14 cellular contexts compared by ENCODE assay signal in the genomic region with DNA sequence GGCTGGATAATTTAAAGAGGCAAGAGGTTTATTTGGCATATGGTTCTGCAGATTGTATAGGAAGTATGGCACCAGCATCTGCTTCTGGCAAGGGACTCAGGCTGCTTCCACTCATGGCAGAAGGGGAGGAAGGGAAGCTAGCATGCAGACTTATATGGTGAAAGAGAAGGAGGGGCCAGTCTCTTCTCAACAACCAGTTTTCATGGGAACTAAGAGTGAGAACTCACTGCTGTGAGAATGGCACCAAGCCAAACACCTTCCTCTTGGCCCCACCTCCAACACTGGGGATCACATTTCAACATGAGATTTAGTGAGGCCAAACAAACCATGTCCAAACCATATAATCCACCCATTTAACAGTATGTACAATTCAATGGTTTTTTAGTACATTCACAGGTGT.
DNase-seq lines count a peak whose midpoint lies in the region; ATAC-seq, FAIRE-seq and TF ChIP-seq lines count a peak whose summit lies in the region.
"Had no signal": no experiment of that assay in that cellular context is flagged by ENCODE, and none has a peak within 500 bp of the region (broad histone marks: within the 10 kb centered on the region; RNA-seq: fewer than 3 reads in every experiment).

No MANE protein-coding gene starts in this region.

- H3K27me3 Mint-ChIP-seq in GM23338 (ENCODE audit: insufficient read depth, low read depth, poor library complexity) = peaks cover 4% of the 10 kb centered on the region
- H3K27me3 Mint-ChIP-seq: activated CD8-positive, alpha-beta T cell treated with anti-CD3 and anti-CD28 coated beads for 36 hours had no signal

- H3K4me1 ChIP-seq in GM23338 (ENCODE audit: insufficient read depth) = peaks cover 8% of the 10 kb centered on the region; the same call in 1 of the 2 replicates
- peaks cover 16% of the 10 kb centered on the region for H3K4me1 ChIP-seq in endothelial cell of umbilical vein (ENCODE audit: control insufficient read depth, extremely low read depth, insufficient read depth, low read length)

- intact Hi-C loops in endothelial cell of umbilical vein (cut with micrococcal nuclease) = no loop called here

- no peak overlapping the region for H3K27ac Mint-ChIP-seq in GM23338
- no peak overlapping the region for H3K27ac Mint-ChIP-seq in stimulated activated effector memory CD8-positive, alpha-beta T cell treated with anti-CD3 and anti-CD28 coated beads, Interleukin-12 subunit alpha, Interleukin-12 subunit beta, amount 100 ng/mL, for 72 hours
- H3K27ac Mint-ChIP-seq: activated CD8-positive, alpha-beta T cell treated with anti-CD3 and anti-CD28 coated beads for 36 hours had no signal

- H3K27me3 ChIP-seq in GM23338 (ENCODE audit: insufficient read depth) = no peaks in the 10 kb centered on the region
- no peaks in the 10 kb centered on the region for H3K27me3 ChIP-seq in endothelial cell of umbilical vein (ENCODE audit: control insufficient read depth in 2 of 2, insufficient read depth in 2 of 2, low read length in 2 of 2)
- H3K27me3 ChIP-seq: esophagus squamous epithelium had no signal

- H3K27ac ChIP-seq in GM23338 (ENCODE audit: low read depth) (no peak overlapping the region), endothelial cell of umbilical vein (ENCODE audit: insufficient read depth, low read depth, low read length) (no peak overlapping the region)
- H3K27ac ChIP-seq: A549, esophagus squamous epithelium had no signal

- no peaks in the 10 kb centered on the region for H3K36me3 Mint-ChIP-seq in GM23338 (ENCODE audit: low read depth)
- H3K36me3 Mint-ChIP-seq in stimulated activated effector memory CD8-positive, alpha-beta T cell treated with anti-CD3 and anti-CD28 coated beads, Interleukin-12 subunit alpha, Interleukin-12 subunit beta, amount 100 ng/mL, for 72 hours = no peaks in the 10 kb centered on the region

- POLR2A ChIA-PET in endothelial cell of umbilical vein (lab: Charles Lee) = no interaction called here

- CTCF ChIA-PET in endothelial cell of umbilical vein (lab: Charles Lee) = no interaction called here

- TF ChIP-seq CTCF in GM23338 (conservative IDR thresholded peaks at IDR 0.05; ENCODE audit: low read depth in 2 of 2) = no peak
- no peak for TF ChIP-seq CTCF in endothelial cell of umbilical vein (IDR thresholded peaks at IDR 0.05; ENCODE audit: extremely low read depth in 1 of 2, insufficient read depth in 1 of 2, low read depth in 1 of 2, low read length in 2 of 2)

- H3F3A ChIP-seq in GM23338 (replicated peaks; ENCODE audit: low read depth) = no peaks in the 10 kb centered on the region

- no peak overlapping the region for H3K4me3 Mint-ChIP-seq in GM23338
- no peak overlapping the region for H3K4me3 Mint-ChIP-seq in stimulated activated effector memory CD8-positive, alpha-beta T cell treated with anti-CD3 and anti-CD28 coated beads, Interleukin-12 subunit alpha, Interleukin-12 subunit beta, amount 100 ng/mL, for 72 hours
- H3K4me3 Mint-ChIP-seq: activated CD8-positive, alpha-beta T cell treated with anti-CD3 and anti-CD28 coated beads for 36 hours; central memory CD8-positive, alpha-beta T cell had no signal

- H4K20me1 ChIP-seq in GM23338 (replicated peaks; ENCODE audit: insufficient read depth) (no peaks in the 10 kb centered on the region), endothelial cell of umbilical vein (replicated peaks; ENCODE audit: control insufficient read depth, extremely low read depth, insufficient read depth, low read length) (no peaks in the 10 kb centered on the region)

- TF ChIP-seq POLR2A in endothelial cell of umbilical vein (IDR thresholded peaks at IDR 0.05; ENCODE audit: low read depth, low read length) = no peak

- H3K4me1 Mint-ChIP-seq in GM23338 = peaks cover 43% of the 10 kb centered on the region
- H3K4me1 Mint-ChIP-seq in stimulated activated effector memory CD8-positive, alpha-beta T cell treated with anti-CD3 and anti-CD28 coated beads, Interleukin-12 subunit alpha, Interleukin-12 subunit beta, amount 100 ng/mL, for 72 hours = no peaks in the 10 kb centered on the region

- no peak overlapping the region for H2AFZ ChIP-seq in GM23338
- H2AFZ ChIP-seq in endothelial cell of umbilical vein (ENCODE audit: low read depth, low read length) = no peak overlapping the region

- no peak for FAIRE-seq in endothelial cell of umbilical vein (lab: Jason Lieb, UNC)
- FAIRE-seq: A549, urothelium cell line had no signal

- no peak overlapping the region for H3K9ac ChIP-seq in endothelial cell of umbilical vein (replicated peaks; ENCODE audit: extremely low read depth, insufficient read depth, low read length)

- ATAC-seq in GM23338 = peak; percentile 40
- ATAC-seq in stimulated activated effector memory CD8-positive, alpha-beta T cell treated with anti-CD3 and anti-CD28 coated beads, Interleukin-12 subunit alpha, Interleukin-12 subunit beta, amount 100 ng/mL, for 72 hours = no peak
- ATAC-seq: A549; activated CD8-positive, alpha-beta T cell treated with anti-CD3 and anti-CD28 coated beads for 36 hours had no signal

- H3K4me2 ChIP-seq in GM23338 (peak overlapping the region; percentile 17; the same call in 1 of the 2 replicates), endothelial cell of umbilical vein (ENCODE audit: insufficient read depth, low read length) (no peak overlapping the region)
- H3K4me2 ChIP-seq: A549 had no signal

- no peaks in the 10 kb centered on the region for H3K9me2 ChIP-seq in GM23338 (ENCODE audit: insufficient read depth)

- H3K79me2 ChIP-seq in GM23338 (replicated peaks; ENCODE audit: insufficient read depth) (no peaks in the 10 kb centered on the region), endothelial cell of umbilical vein (ENCODE audit: control insufficient read depth, insufficient read depth, low read length) (no peaks in the 10 kb centered on the region)

- H3K4me3 ChIP-seq in GM23338 (no peak overlapping the region), endothelial cell of umbilical vein (replicated peaks in 1 of 3; ENCODE audit: insufficient read depth in 1 of 3, low read depth in 1 of 3, low read length in 3 of 3) (no peak overlapping the region)
- H3K4me3 ChIP-seq: A549, esophagus squamous epithelium had no signal

- no peaks in the 10 kb centered on the region for H3K9me1 ChIP-seq in endothelial cell of umbilical vein (replicated peaks; ENCODE audit: control insufficient read depth, extremely low read depth, insufficient read depth, low read length)

- DNase-seq in NCI-H1436 (lab: John Stamatoyannopoulos, UW) (peak; percentile 6), NCI-H1436 treated with DMSO at 0.1 percent for 48 hours (lab: John Stamatoyannopoulos, UW) (no peak), GM23338 (ENCODE audit: low spot score) (no peak), NCI-H345 treated with DMSO at 0.1 percent for 48 hours (lab: John Stamatoyannopoulos, UW; ENCODE audit: unreplicated experiment) (peak; percentile 39), endothelial cell of umbilical vein (ENCODE audit: low read depth, low spot score) (peak; percentile 19), AG08396 (ENCODE audit: low spot score) (no peak), Kasumi-1 (lab: John Stamatoyannopoulos, UW) (no peak)
- DNase-seq in stimulated activated effector memory CD8-positive, alpha-beta T cell treated with anti-CD3 and anti-CD28 coated beads, Interleukin-12 subunit alpha, Interleukin-12 subunit beta, amount 100 ng/mL, for 72 hours (ENCODE audit: low spot score in 2 of 2) = no peak
- DNase-seq: activated CD8-positive, alpha-beta T cell treated with anti-CD3 and anti-CD28 coated beads for 36 hours; esophagus squamous epithelium; RPMI8226 had no signal

- no TSS peak for BruUV-seq in endothelial cell of umbilical vein (replicated peaks; lab: Mats Ljungman, UMichigan)

- dilution Hi-C loops in endothelial cell of umbilical vein (cut with MboI; ENCODE audit: extremely low pct_ligation_motif_present, low sequenced_read_pairs) = no loop called here

- no peaks in the 10 kb centered on the region for H3K9me3 ChIP-seq in endothelial cell of umbilical vein (replicated peaks; ENCODE audit: control insufficient read depth, insufficient read depth, low read length)
- H3K9me3 ChIP-seq: A549, esophagus squamous epithelium had no signal

- H3K9me3 Mint-ChIP-seq in GM23338 = no peaks in the 10 kb centered on the region; the same call in 2 of the 3 replicates
- no peaks in the 10 kb centered on the region for H3K9me3 Mint-ChIP-seq in stimulated activated effector memory CD8-positive, alpha-beta T cell treated with anti-CD3 and anti-CD28 coated beads, Interleukin-12 subunit alpha, Interleukin-12 subunit beta, amount 100 ng/mL, for 72 hours
- H3K9me3 Mint-ChIP-seq: activated CD8-positive, alpha-beta T cell treated with anti-CD3 and anti-CD28 coated beads for 36 hours; central memory CD8-positive, alpha-beta T cell had no signal

- H3K36me3 ChIP-seq in GM23338 (ENCODE audit: insufficient read depth) (no peaks in the 10 kb centered on the region), endothelial cell of umbilical vein (ENCODE audit: control insufficient read depth in 2 of 2, extremely low read depth in 1 of 2, insufficient read depth in 2 of 2, low read length in 2 of 2) (no peaks in the 10 kb centered on the region)
- H3K36me3 ChIP-seq: esophagus squamous epithelium had no signal

TF ChIP-seq in GM23338, 12 proteins besides CTCF, POLR2A, EP300 and RAD21 (continues in another document):
- TF ChIP-seq EZH2phosphoT487 (IDR thresholded peaks at IDR 0.05; ENCODE audit: unreplicated experiment) (no peak), POLR2AphosphoS5 (IDR thresholded peaks at IDR 0.05; ENCODE audit: low read depth) (no peak), ZNF114 (CRISPR knock-in tag; IDR thresholded peaks at IDR 0.05) (no peak), ZNF331 (CRISPR knock-in tag; IDR thresholded peaks at IDR 0.05; ENCODE audit: low read depth) (no peak), EZH2 (IDR thresholded peaks at IDR 0.05; ENCODE audit: low read depth, unreplicated experiment) (no peak)

TF ChIP-seq in endothelial cell of umbilical vein, 7 proteins besides CTCF, POLR2A, EP300 and RAD21:
- TF ChIP-seq JUN (IDR thresholded peaks at IDR 0.05; ENCODE audit: borderline replicate concordance, insufficient read depth, insufficient read length, low read depth) (no peak), MYC (IDR thresholded peaks at IDR 0.05; ENCODE audit: low read depth, low read length) (no peak), EZH2 (IDR thresholded peaks at IDR 0.05; ENCODE audit: borderline replicate concordance, low read depth, low read length, severe bottlenecking) (no peak), GATA2 (IDR thresholded peaks at IDR 0.05; ENCODE audit: insufficient read depth, insufficient read length, low read depth, low read length) (no peak)

Comparison
In these comparisons a context has a peak if more than half of its experiments do, and no peak if none do; other contexts are left out.
1. DNase-seq: peak in NCI-H1436 (single experiment), NCI-H345 treated with DMSO at 0.1 percent for 48 hours (single experiment) and endothelial cell of umbilical vein (single experiment); none in NCI-H1436 treated with DMSO at 0.1 percent for 48 hours (single experiment), GM23338 (single experiment), AG08396 (single experiment), Kasumi-1 (0 of 2) and stimulated activated effector memory CD8-positive, alpha-beta T cell treated with anti-CD3 and anti-CD28 coated beads, Interleukin-12 subunit alpha, Interleukin-12 subunit beta, amount 100 ng/mL, for 72 hours (0 of 2).